ENCODE assay signal across 6 cellular contexts in genomic region chr6:36033144-36033543, GRCh38. TPM values are rescaled to one million over a fixed set of nuclear protein-coding genes. Genes with fewer than 3 reads are reported as not detected.
"Had no signal": no experiment of that assay in that cellular context is flagged by ENCODE, and none has a peak within 500 bp of the region (broad histone marks: within the 10 kb centered on the region; RNA-seq: fewer than 3 reads in every experiment).

No MANE protein-coding gene starts in this region.

RNA-seq across cellular contexts. Expression of gene SLC26A8, which starts 8.7 kb away (rescaled TPM):
- total RNA-seq: fibroblast of lung, lower leg skin, myocyte, osteocyte, vagina had no signal
- polyA plus RNA-seq: fibroblast of lung, neural cell had no signal
